In the genomic region with DNA sequence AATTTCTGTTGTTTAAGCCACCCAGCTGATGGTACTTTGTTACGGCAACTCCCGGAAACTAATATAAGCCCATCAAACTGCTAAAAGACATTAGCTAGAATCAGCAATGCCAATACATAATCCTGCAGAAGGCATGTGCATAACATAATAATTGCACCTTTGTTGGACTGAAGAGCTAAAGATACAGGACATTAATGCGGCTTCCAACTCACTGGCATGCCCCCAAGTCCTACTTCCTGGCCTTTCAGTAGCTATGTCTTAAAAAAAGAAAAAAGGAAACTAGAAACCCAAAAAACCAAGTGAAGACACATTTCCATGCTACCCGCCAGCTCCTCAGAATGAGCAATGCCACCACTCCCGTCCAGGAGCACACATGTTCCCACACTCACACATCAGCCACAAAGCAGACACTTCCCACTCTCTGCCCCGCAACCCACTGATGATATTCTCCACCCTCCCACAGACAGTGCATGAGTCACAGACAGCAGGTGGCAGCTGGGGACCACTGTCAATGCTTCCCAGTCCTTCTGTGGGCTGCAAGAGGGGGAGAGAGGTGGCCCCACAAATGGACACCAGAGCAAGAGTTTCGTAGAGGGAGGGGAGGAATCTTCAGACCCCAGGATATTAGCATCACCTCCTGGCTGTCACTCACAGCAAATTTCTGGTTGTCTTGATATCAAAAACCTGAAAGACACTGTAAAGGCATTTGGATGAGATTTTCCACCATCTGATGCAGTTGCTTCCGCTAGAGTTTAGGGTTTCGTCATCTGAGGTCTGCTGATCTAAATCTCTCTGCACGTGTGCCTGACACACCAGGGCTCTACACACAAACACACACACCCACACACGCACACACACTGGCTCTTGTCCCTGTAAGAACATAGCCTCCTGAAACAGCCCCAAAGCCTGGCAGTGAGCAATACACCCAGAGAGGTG, we compare ENCODE assay signal across 8 cellular contexts. TPM values are rescaled to one million over a fixed set of nuclear protein-coding genes. Genes with fewer than 3 reads are reported as not detected.
DNase-seq lines count a peak whose midpoint lies in the region; ATAC-seq, FAIRE-seq and TF ChIP-seq lines count a peak whose summit lies in the region.

No MANE protein-coding gene starts in this region.

- H3K4me3 ChIP-seq in DOHH2 (ENCODE audit: low read length) (peak overlapping the region; percentile 34), astrocyte (ENCODE audit: insufficient read depth, low read depth, low read length) (no peak overlapping the region)

- no peaks in the 10 kb centered on the region for H3K79me2 ChIP-seq in DOHH2 (ENCODE audit: control insufficient read depth, low read length)
- no peaks in the 10 kb centered on the region for H3K79me2 ChIP-seq in astrocyte (ENCODE audit: insufficient read depth, low read length)

- H3K9me2 ChIP-seq in DOHH2 (replicated peaks; ENCODE audit: control insufficient read depth, low read length) = no peaks in the 10 kb centered on the region

- no peaks in the 10 kb centered on the region for H3K9me3 ChIP-seq in DOHH2 (ENCODE audit: control insufficient read depth, insufficient read depth, low read length)
- no peaks in the 10 kb centered on the region for H3K9me3 ChIP-seq in T-helper 17 cell (ENCODE audit: control insufficient read depth, low read length, poor library complexity, severe bottlenecking)
- H3K9me3 ChIP-seq in astrocyte (ENCODE audit: insufficient read depth, low read depth, low read length) = no peaks in the 10 kb centered on the region

- H3K36me3 ChIP-seq in DOHH2 (ENCODE audit: control insufficient read depth, low read length) = no peaks in the 10 kb centered on the region
- H3K36me3 ChIP-seq in astrocyte (ENCODE audit: insufficient read depth, low read length) = no peaks in the 10 kb centered on the region

- peak overlapping the region; percentile 2 for H3K9ac ChIP-seq in astrocyte (ENCODE audit: low read length)

- peaks cover 54% of the 10 kb centered on the region for H3K4me1 ChIP-seq in DOHH2 (ENCODE audit: control insufficient read depth, low read length)
- H3K4me1 ChIP-seq in astrocyte (ENCODE audit: insufficient read depth, low read length) = peaks cover 39% of the 10 kb centered on the region

- H3K27me3 ChIP-seq in DOHH2 (ENCODE audit: control insufficient read depth, low read length) (no peaks in the 10 kb centered on the region), astrocyte (ENCODE audit: insufficient read depth, low read length) (no peaks in the 10 kb centered on the region), layer of hippocampus (ENCODE audit: control insufficient read depth, insufficient read depth, low read length) (no peaks in the 10 kb centered on the region)

- H3K27me3 Mint-ChIP-seq in T-helper 17 cell (no peaks in the 10 kb centered on the region), astrocyte (ENCODE audit: low read depth, unreplicated experiment) (no peaks in the 10 kb centered on the region)

- DNase-seq in T-helper 17 cell (peak in 2 of 3 donors; percentile 15 to 33), astrocyte (ENCODE audit: low read depth) (peak; percentile 75), COLO668 (lab: John Stamatoyannopoulos, UW; ENCODE audit: unreplicated experiment) (no peak), NCI-H1092 treated with DMSO at 0.1 percent for 48 hours (lab: John Stamatoyannopoulos, UW) (no peak)
- peak; percentile 37 to 59 (median 54) for DNase-seq in stimulated activated CD4-positive, alpha-beta T cell treated with anti-CD3 and anti-CD28 coated beads, TNF-alpha, amount 100 ng/mL, for 1 hour (ENCODE audit: low read depth in 3 of 3, low spot score in 1 of 3)

- H3K9me3 Mint-ChIP-seq in astrocyte (ENCODE audit: unreplicated experiment) = no peaks in the 10 kb centered on the region

- H3F3A ChIP-seq in DOHH2 (ENCODE audit: control insufficient read depth, insufficient read depth) = no peaks in the 10 kb centered on the region

- no peak overlapping the region for H2AFZ ChIP-seq in astrocyte (ENCODE audit: low read depth, low read length)

- H3K4me3 Mint-ChIP-seq in T-helper 17 cell (peak overlapping the region; percentile 86), astrocyte (ENCODE audit: unreplicated experiment) (peak overlapping the region; percentile 7)

- H3K27ac ChIP-seq in DOHH2 (ENCODE audit: low read depth, low read length) (no peak overlapping the region), astrocyte (ENCODE audit: low read depth, low read length) (no peak overlapping the region), layer of hippocampus (ENCODE audit: low read depth, low read length) (peak overlapping the region; percentile 49)

- H3K4me2 ChIP-seq in DOHH2 (ENCODE audit: low read length) (peak overlapping the region; percentile 44), astrocyte (ENCODE audit: low read length) (peak overlapping the region; percentile 49)

- H4K20me1 ChIP-seq in DOHH2 (ENCODE audit: control insufficient read depth, insufficient read depth, low read depth, low read length) = no peaks in the 10 kb centered on the region
- H4K20me1 ChIP-seq in astrocyte (ENCODE audit: insufficient read depth, low read length) = peaks cover 5% of the 10 kb centered on the region

- TF ChIP-seq CTCF in DOHH2 (IDR thresholded peaks at IDR 0.05; ENCODE audit: low read depth, low read length, poor library complexity, severe bottlenecking) (peak; percentile 48), astrocyte (IDR thresholded peaks at IDR 0.05; ENCODE audit: insufficient read depth, low read depth, low read length) (no peak)

- FAIRE-seq in astrocyte (lab: Jason Lieb, UNC) = no peak

- peaks cover 25% of the 10 kb centered on the region for H3K4me1 Mint-ChIP-seq in T-helper 17 cell
- H3K4me1 Mint-ChIP-seq in astrocyte (ENCODE audit: low read depth, unreplicated experiment) = peaks cover 27% of the 10 kb centered on the region

- H3K36me3 Mint-ChIP-seq in T-helper 17 cell (ENCODE audit: low read depth) = no peaks in the 10 kb centered on the region
- peaks cover 24% of the 10 kb centered on the region for H3K36me3 Mint-ChIP-seq in astrocyte (ENCODE audit: low read depth, unreplicated experiment)

- H3K27ac Mint-ChIP-seq in T-helper 17 cell (peak overlapping the region; percentile 93), astrocyte (ENCODE audit: unreplicated experiment) (peak overlapping the region; percentile 74)

- ATAC-seq in HG02763 (IDR thresholded peaks at IDR 0.05; ENCODE audit: unreplicated experiment) (peak; percentile 56), T-helper 17 cell (peak; percentile 83)

RNA-seq across cellular contexts. Expression of a gene that starts 32.8 kb away (rescaled TPM):
- 1 to 10 TPM; 1.4 to 3.1 TPM for total RNA-seq in T-helper 17 cell
- 9.6 and 10.8 TPM in 2 replicates for total RNA-seq in astrocyte

Comparison
In these comparisons a context has a peak if more than half of its experiments do, and no peak if none do; other contexts are left out.
1. DNase-seq: peak in T-helper 17 cell (2 of 3), astrocyte (single experiment) and stimulated activated CD4-positive, alpha-beta T cell treated with anti-CD3 and anti-CD28 coated beads, TNF-alpha, amount 100 ng/mL, for 1 hour (3 of 3); none in COLO668 (single experiment) and NCI-H1092 treated with DMSO at 0.1 percent for 48 hours (single experiment).